In genomic region chr13:100088282-100088647, GRCh38 we compare ENCODE assay signal across 8 cellular contexts. TPM values are rescaled to one million over a fixed set of nuclear protein-coding genes. Genes with fewer than 3 reads are reported as not detected.
DNase-seq lines count a peak whose midpoint lies in the region; ATAC-seq, FAIRE-seq and TF ChIP-seq lines count a peak whose summit lies in the region.

No MANE protein-coding gene starts in this region.

- in situ Hi-C loops in K562 (cut with MboI): no loop called here

- H3K36me3 Mint-ChIP-seq in activated T-cell treated with anti-CD3 and anti-CD28 coated beads, Interleukin-2, amount 50 U/mL, for 4 hours (ENCODE audit: insufficient read depth): no peaks in the 10 kb centered on the region

- H3K9me1 ChIP-seq in K562 (ENCODE audit: control insufficient read depth, insufficient read depth, low read length): no peaks in the 10 kb centered on the region

- peak overlapping the region; percentile 93 for H3K4me3 Mint-ChIP-seq in activated T-cell treated with anti-CD3 and anti-CD28 coated beads, Interleukin-2, amount 50 U/mL, for 4 hours

- CTCF ChIA-PET in K562 (lab: Yijun Ruan, JAX; ENCODE audit: low intra/inter-chr PET ratio): no interaction called here

- FAIRE-seq in K562 (lab: Jason Lieb, UNC): peak; percentile 60

- intact Hi-C loops in K562 (cut with micrococcal nuclease) (no loop called here), right lobe of liver (cut with DNase I) (no loop called here)

- H3K4me3 ChIP-seq in K562: peak overlapping the region; percentile 80
- peak overlapping the region; percentile 99 for H3K4me3 ChIP-seq in right lobe of liver
- H3K4me3 ChIP-seq in tibial nerve: peak overlapping the region; percentile 58 to 98 (median 75)

- TF ChIP-seq CTCF in K562 (IDR thresholded peaks at IDR 0.05 in 2 of 3, conservative IDR thresholded peaks at IDR 0.05 in 1 of 3; ENCODE audit: insufficient read depth in 2 of 3, low read depth in 1 of 3, low read length in 3 of 3): no peak
- no peak for TF ChIP-seq CTCF in right lobe of liver (IDR thresholded peaks at IDR 0.05)
- no peak for TF ChIP-seq CTCF in tibial nerve (IDR thresholded peaks at IDR 0.05)

- TF ChIP-seq EP300 in K562 (IDR thresholded peaks at IDR 0.05; ENCODE audit: low read length): no peak
- no peak for TF ChIP-seq EP300 in tibial nerve (IDR thresholded peaks at IDR 0.05)

- BruUV-seq in K562 (replicated peaks; lab: Mats Ljungman, UMichigan): TSS peak; percentile 54

- no peaks in the 10 kb centered on the region for H3K9me3 Mint-ChIP-seq in activated T-cell treated with anti-CD3 and anti-CD28 coated beads, Interleukin-2, amount 50 U/mL, for 4 hours

- no peak for TF ChIP-seq RAD21 in K562 (CRISPR knock-in tag; conservative IDR thresholded peaks at IDR 0.05 in 1 of 2, IDR thresholded peaks at IDR 0.05 in 1 of 2)

- no peaks in the 10 kb centered on the region for H3K27me3 Mint-ChIP-seq in activated T-cell treated with anti-CD3 and anti-CD28 coated beads, Interleukin-2, amount 50 U/mL, for 4 hours (ENCODE audit: low read depth)

- H3K9ac ChIP-seq in K562 (ENCODE audit: insufficient read depth in 1 of 2, low read depth in 2 of 2, low read length in 2 of 2): peak overlapping the region; percentile 63 to 92

- H3K4me1 ChIP-seq in K562 (replicated peaks in 1 of 2; ENCODE audit: control insufficient read depth in 2 of 2, insufficient read depth in 2 of 2, low read length in 2 of 2) (peaks cover 8 to 10% of the 10 kb centered on the region in 2 experiments; a peak in 3 of 5 replicates), right lobe of liver (peaks cover 0 to 29% (median 11%) of the 10 kb centered on the region in 4 donors), tibial nerve (peaks cover 0 to 33% (median 3%) of the 10 kb centered on the region in 4 donors)

- peak overlapping the region; percentile 82 for H3K4me2 ChIP-seq in K562 (ENCODE audit: insufficient read depth, low read length)

- 2% methylated on average over 12 of the region's 12 CpGs for WGBS in K562 (ENCODE audit: insufficient coverage, low coverage, missing lambda C conversion rate)
- WGBS in right lobe of liver (ENCODE audit: insufficient coverage, low coverage, low lambda C conversion rate, missing lambda C conversion rate): 28% methylated on average over 8 of the region's 12 CpGs
- 44 to 51% methylated on average over 12 of the region's 12 CpGs for WGBS in tibial nerve, 2 donors

- POLR2A ChIA-PET in K562 (lab: Yijun Ruan, JAX): interaction anchor here (1.2 to 2.2 kb wide), 3 partner anchors 10 to 108 kb away, joined by 3 to 10 read pairs (median 3); no protein-coding TSS in a partner anchor

- no peak for TF ChIP-seq POLR2A in K562 (conservative IDR thresholded peaks at IDR 0.05)
- TF ChIP-seq POLR2A in right lobe of liver (IDR thresholded peaks at IDR 0.05): no peak
- no peak for TF ChIP-seq POLR2A in tibial nerve (IDR thresholded peaks at IDR 0.05)

- H3K27ac ChIP-seq in K562 (ENCODE audit: extremely low read depth, low read depth, low read length): peak overlapping the region; percentile 66
- H3K27ac ChIP-seq in right lobe of liver: peak overlapping the region; percentile 85 to 97 (median 92)
- H3K27ac ChIP-seq in tibial nerve: peak overlapping the region in 2 of 4 donors; percentile 74 to 91

- no peaks in the 10 kb centered on the region for H4K20me1 ChIP-seq in K562 (replicated peaks; ENCODE audit: control insufficient read depth, insufficient read depth, low read length)

- no peak for ATAC-seq in activated T-cell treated with anti-CD3 and anti-CD28 coated beads, Interleukin-2, amount 50 U/mL, for 4 hours
- ATAC-seq in K562 (peak; percentile 2; the same call in 2 of the 3 replicates), right lobe of liver (peak in 2 of 4 donors; percentile 1 to 2), HG02588 (IDR thresholded peaks at IDR 0.05; ENCODE audit: unreplicated experiment) (no peak), HG03159 (IDR thresholded peaks at IDR 0.05; ENCODE audit: unreplicated experiment) (no peak)

- no peaks in the 10 kb centered on the region for H3K27me3 ChIP-seq in K562 (ENCODE audit: control insufficient read depth in 2 of 2, insufficient read depth in 2 of 2, low read length in 2 of 2)
- no peaks in the 10 kb centered on the region for H3K27me3 ChIP-seq in right lobe of liver
- H3K27me3 ChIP-seq in tibial nerve: no peaks in the 10 kb centered on the region

- H3K9me3 ChIP-seq in K562 (replicated peaks; ENCODE audit: control insufficient read depth, insufficient read depth, low read depth, low read length): no peaks in the 10 kb centered on the region
- H3K9me3 ChIP-seq in right lobe of liver: no peaks in the 10 kb centered on the region
- H3K9me3 ChIP-seq in tibial nerve: no peaks in the 10 kb centered on the region

- no peak for DNase-seq in activated T-cell treated with anti-CD3 and anti-CD28 coated beads, Interleukin-2, amount 50 U/mL, for 4 hours
- no peak for DNase-seq in activated T-cell treated with anti-CD3 and anti-CD28 coated beads for 4 hours
- DNase-seq in K562 (ENCODE audit: extremely low read depth in 1 of 4, low spot score in 3 of 4): no peak
- no peak for DNase-seq in right lobe of liver
- DNase-seq in tibial nerve (ENCODE audit: low spot score in 2 of 2): no peak
- DNase-seq in middle frontal gyrus (ENCODE audit: extremely low spot score, low spot score): no peak

- peak overlapping the region; percentile 94 for H2AFZ ChIP-seq in K562 (ENCODE audit: low read depth, low read length)

- peaks cover 34% of the 10 kb centered on the region for H3K79me2 ChIP-seq in K562 (ENCODE audit: control insufficient read depth, insufficient read depth, low read length)

- peaks cover 10% of the 10 kb centered on the region; the same call in 1 of the 3 replicates for H3K36me3 ChIP-seq in K562 (ENCODE audit: control insufficient read depth, insufficient read depth, low read length)
- peaks cover 0 to 8% (median 0%) of the 10 kb centered on the region in 4 donors for H3K36me3 ChIP-seq in right lobe of liver
- H3K36me3 ChIP-seq in tibial nerve: no peaks in the 10 kb centered on the region

- H3K4me1 Mint-ChIP-seq in activated T-cell treated with anti-CD3 and anti-CD28 coated beads, Interleukin-2, amount 50 U/mL, for 4 hours (ENCODE audit: low read depth): peaks cover 20% of the 10 kb centered on the region

TF ChIP-seq in K562, 482 proteins besides CTCF, POLR2A, EP300 and RAD21:
- TF ChIP-seq HMGN3 (IDR thresholded peaks at IDR 0.05; ENCODE audit: borderline replicate concordance, extremely low read depth, insufficient read length, low read depth, low read length) (no peak), BCOR (IDR thresholded peaks at IDR 0.05) (0 out of 2 replicates have a peak, but pooled peaks have one; percentile 26), GTF2E2 (tag; IDR thresholded peaks at IDR 0.05) (0 out of 2 replicates have a peak, but pooled peaks have one; percentile 45)

RNA-seq across cellular contexts. Expression of gene PCCA, which starts 0.6 kb away (rescaled TPM):
- total RNA-seq in activated T-cell treated with anti-CD3 and anti-CD28 coated beads, Interleukin-2, amount 50 U/mL, for 4 hours: 1 to 10 TPM; 2.7 to 4.8 (median 2.9) TPM
- 20.8 and 54.4 TPM in 2 replicates for total RNA-seq in K562 (2011; cell fraction: chromatin; rRNA removed; ENCODE audit: low replicate concordance)
- 10.3 and 13.6 TPM in 2 replicates for total RNA-seq in K562 (2011; cell fraction: nucleolus; rRNA removed)
- 24.3 and 47.7 TPM in 2 replicates for total RNA-seq in K562 (2011; cell fraction: nucleoplasm; rRNA removed)
- total RNA-seq in K562 (2014; rRNA removed) (6.6 and 8.1 TPM in 2 replicates), K562 (2014; rRNA removed; fragmentation: Illumina TruSeq; extraction: Trizol) (11.2 and 13.8 TPM in 2 replicates), K562 (2015; rRNA removed; fragmentation: Illumina TruSeq; extraction: Trizol) (8.1 and 10.6 TPM in 2 replicates), K562 (2021) (10.5 and 14.1 TPM in 2 replicates), right lobe of liver (100 to 1,000 TPM in 1 of 6 experiments, 10 to 100 TPM in 5; 58.2 to 161 (median 85.2) TPM), tibial nerve (10 to 100 TPM; 29.5 to 55.5 (median 38.3) TPM)
- polyA plus RNA-seq in K562 (2011; rRNA removed) (7.7 and 9.7 TPM in 2 replicates), K562 (2014; fragmentation: Illumina TruSeq; extraction: Trizol) (9.4 and 10.2 TPM in 2 replicates), K562 (2014; fragmentation: Nextera tagmentation; extraction: Ambion mirVana) (1 to 10 TPM; 5.2 to 5.5 TPM), K562 (2014; rRNA removed) (11.1 and 11.3 TPM in 2 replicates)
- polyA plus RNA-seq in K562 (2011; cell fraction: cytosol; rRNA removed): 3.0 and 3.8 TPM in 2 replicates
- polyA plus RNA-seq in K562 (2011; cell fraction: nucleus; rRNA removed): 7.1 and 7.2 TPM in 2 replicates
- 9.1 and 10.5 TPM in 2 replicates for polyA plus RNA-seq in K562 (2012)
- polyA minus RNA-seq in K562 (2011; rRNA and poly(A)+ RNA removed): 28.1 and 28.7 TPM in 2 replicates
- 3.8 and 5.3 TPM in 2 replicates for polyA minus RNA-seq in K562 (2011; cell fraction: cytosol; rRNA and poly(A)+ RNA removed)
- polyA minus RNA-seq in K562 (2011; cell fraction: nucleus; rRNA and poly(A)+ RNA removed): 10.4 and 15.6 TPM in 2 replicates
